Comparison of ENCODE assay signal across 21 cellular contexts in genomic region chr9:25350011-25350410, GRCh38.
DNase-seq lines count a peak whose midpoint lies in the region; ATAC-seq and TF ChIP-seq lines count a peak whose summit lies in the region.
"Had no signal": no experiment of that assay in that cellular context is flagged by ENCODE, and none has a peak within 500 bp of the region (broad histone marks: within the 10 kb centered on the region; RNA-seq: fewer than 3 reads in every experiment).

No MANE protein-coding gene starts in this region.

- peak; percentile 32; the same call in 1 of the 2 replicates for TF ChIP-seq CTCF in OCI-LY1 (IDR thresholded peaks at IDR 0.05; ENCODE audit: low read length)
- no peak for TF ChIP-seq CTCF in neural cell (IDR thresholded peaks at IDR 0.05; ENCODE audit: poor library complexity, severe bottlenecking)
- no peak for TF ChIP-seq CTCF in omental fat pad (IDR thresholded peaks at IDR 0.05)

- TF ChIP-seq RAD21 in neural cell (conservative IDR thresholded peaks at IDR 0.05) = peak; percentile 22

- H3K4me3 ChIP-seq in OCI-LY1 (ENCODE audit: low read depth, low read length, poor library complexity, severe bottlenecking) (no peak overlapping the region), neural cell (ENCODE audit: low read length) (no peak overlapping the region)
- H3K4me3 ChIP-seq: coronary artery, left lung, mucosa of descending colon had no signal

- H3K4me1 ChIP-seq in OCI-LY1 (ENCODE audit: insufficient read depth, low read length, severe bottlenecking) = no peaks in the 10 kb centered on the region
- H3K4me1 ChIP-seq: left lung had no signal

- ATAC-seq in omental fat pad (ENCODE audit: low FRiP score) (no peak), T-cell (replicated peaks in 1 of 4) (no peak), GM21526 (IDR thresholded peaks at IDR 0.05; ENCODE audit: low FRiP score, unreplicated experiment) (no peak)
- ATAC-seq: left lung, mucosa of descending colon, right cardiac atrium had no signal

- H3K9me2 ChIP-seq in OCI-LY1 (ENCODE audit: low read depth, low read length) (no peaks in the 10 kb centered on the region), neural cell (ENCODE audit: insufficient read depth, low read length) (no peaks in the 10 kb centered on the region)

- POLR2A ChIA-PET in T-cell (lab: Charles Lee) = interaction anchor here in 1 of 2 donors (0.7 kb wide), 1 partner anchor 989 kb away, joined by 5 read pairs; no protein-coding TSS in a partner anchor

- H3K27ac Mint-ChIP-seq in T-cell = no peak overlapping the region
- H3K27ac Mint-ChIP-seq: activated CD4-positive, alpha-beta memory T cell treated with anti-CD3 and anti-CD28 coated beads, Interleukin-2, amount 10 ng/mL, durations not matched to agents 7 days and 5 days; activated naive CD8-positive, alpha-beta T cell; activated T-cell treated with anti-CD3 and anti-CD28 coated beads, Interleukin-2, amount 50 U/mL, for 24 hours; CD8-positive, alpha-beta memory T cell; stimulated activated naive CD8-positive, alpha-beta T cell treated with anti-CD3 and anti-CD28 coated beads, Interleukin-15, Interleukin-2, amounts not matched to agents 100 ng/mL and 50 ng/mL, for 24 hours; T-helper 1 cell treated with Interleukin-12 subunit alpha and Interleukin-12 subunit beta and Interleukin-4 antibody, amounts not matched to agents 30 μg/mL and 1 μg/mL, for 36 hours had no signal

- CTCF ChIA-PET in T-cell (lab: Charles Lee) = no interaction called here

- no peak for TF ChIP-seq EP300 in neural cell (conservative IDR thresholded peaks at IDR 0.05; ENCODE audit: poor library complexity, severe bottlenecking)

- H3K27me3 Mint-ChIP-seq in T-cell = no peaks in the 10 kb centered on the region
- H3K27me3 Mint-ChIP-seq: activated CD4-positive, alpha-beta memory T cell treated with anti-CD3 and anti-CD28 coated beads, Interleukin-2, amount 10 ng/mL, durations not matched to agents 7 days and 5 days; activated naive CD8-positive, alpha-beta T cell; activated T-cell treated with anti-CD3 and anti-CD28 coated beads, Interleukin-2, amount 50 U/mL, for 24 hours; CD8-positive, alpha-beta memory T cell; stimulated activated naive CD8-positive, alpha-beta T cell treated with anti-CD3 and anti-CD28 coated beads, Interleukin-15, Interleukin-2, amounts not matched to agents 100 ng/mL and 50 ng/mL, for 24 hours had no signal

- DNase-seq in NCI-H2196 (lab: John Stamatoyannopoulos, UW; ENCODE audit: unreplicated experiment) (peak; percentile 1), NCI-H2196 treated with DMSO at 0.1 percent for 48 hours (lab: John Stamatoyannopoulos, UW; ENCODE audit: unreplicated experiment) (no peak), HT1080 (ENCODE audit: low read depth) (peak; percentile 32), omental fat pad (ENCODE audit: low spot score) (no peak), T-cell (no peak)
- DNase-seq: activated CD4-positive, alpha-beta memory T cell treated with anti-CD3 and anti-CD28 coated beads, Interleukin-2, amount 10 ng/mL, durations not matched to agents 7 days and 5 days; activated T-cell treated with anti-CD3 and anti-CD28 coated beads, Interleukin-2, amount 50 U/mL, for 24 hours; brain microvascular endothelial cell; CD8-positive, alpha-beta memory T cell; left lung; mucosa of descending colon; NCI-H1105; NCI-H510A treated with DMSO at 0.1 percent for 48 hours; right cardiac atrium had no signal

- H3K9ac ChIP-seq in OCI-LY1 (ENCODE audit: low read length) (no peak overlapping the region), neural cell (ENCODE audit: low read length) (no peak overlapping the region)

- H3K36me3 Mint-ChIP-seq in T-cell = no peaks in the 10 kb centered on the region
- H3K36me3 Mint-ChIP-seq: activated naive CD8-positive, alpha-beta T cell; CD8-positive, alpha-beta memory T cell had no signal

- no peaks in the 10 kb centered on the region for H3K9me3 ChIP-seq in OCI-LY1 (ENCODE audit: low read length)
- no peaks in the 10 kb centered on the region for H3K9me3 ChIP-seq in neural cell (ENCODE audit: low read length)
- H3K9me3 ChIP-seq: left lung, mucosa of descending colon had no signal

- H3K4me3 Mint-ChIP-seq in T-cell = no peak overlapping the region
- H3K4me3 Mint-ChIP-seq: activated CD4-positive, alpha-beta memory T cell treated with anti-CD3 and anti-CD28 coated beads, Interleukin-2, amount 10 ng/mL, durations not matched to agents 7 days and 5 days; activated naive CD8-positive, alpha-beta T cell; activated T-cell treated with anti-CD3 and anti-CD28 coated beads, Interleukin-2, amount 50 U/mL, for 24 hours; CD8-positive, alpha-beta memory T cell; stimulated activated naive CD8-positive, alpha-beta T cell treated with anti-CD3 and anti-CD28 coated beads, Interleukin-15, Interleukin-2, amounts not matched to agents 100 ng/mL and 50 ng/mL, for 24 hours; T-helper 1 cell treated with Interleukin-12 subunit alpha and Interleukin-12 subunit beta and Interleukin-4 antibody, amounts not matched to agents 30 μg/mL and 1 μg/mL, for 36 hours had no signal

- H4K20me1 ChIP-seq in OCI-LY1 (ENCODE audit: insufficient read depth, low read length) (no peaks in the 10 kb centered on the region), neural cell (ENCODE audit: insufficient read depth) (no peaks in the 10 kb centered on the region)

- H3K27ac ChIP-seq in OCI-LY1 (ENCODE audit: low read depth, low read length, poor library complexity, severe bottlenecking) (no peak overlapping the region), neural cell (ENCODE audit: low read length) (no peak overlapping the region)
- H3K27ac ChIP-seq: brain microvascular endothelial cell, coronary artery, left lung had no signal

- H3K79me2 ChIP-seq in OCI-LY1 (ENCODE audit: insufficient read depth, low read length) (no peaks in the 10 kb centered on the region), neural cell (replicated peaks; ENCODE audit: insufficient read depth, low read length) (no peaks in the 10 kb centered on the region)

- H3K9me3 Mint-ChIP-seq in T-cell = peaks cover 0 to 12% (median 6%) of the 10 kb centered on the region in 3 donors
- H3K9me3 Mint-ChIP-seq: activated CD4-positive, alpha-beta memory T cell treated with anti-CD3 and anti-CD28 coated beads, Interleukin-2, amount 10 ng/mL, durations not matched to agents 7 days and 5 days; stimulated activated naive CD8-positive, alpha-beta T cell treated with anti-CD3 and anti-CD28 coated beads, Interleukin-15, Interleukin-2, amounts not matched to agents 100 ng/mL and 50 ng/mL, for 24 hours had no signal

- H3F3A ChIP-seq in OCI-LY1 (ENCODE audit: insufficient read depth, low read length) (no peaks in the 10 kb centered on the region), neural cell (ENCODE audit: insufficient read depth, low read length, poor library complexity, severe bottlenecking) (no peaks in the 10 kb centered on the region)

- no peaks in the 10 kb centered on the region for H3K36me3 ChIP-seq in OCI-LY1 (ENCODE audit: insufficient read depth, low read length)
- no peaks in the 10 kb centered on the region for H3K36me3 ChIP-seq in neural cell (ENCODE audit: insufficient read depth, low read length)
- H3K36me3 ChIP-seq: brain microvascular endothelial cell, left lung had no signal

- H3K4me2 ChIP-seq in OCI-LY1 (ENCODE audit: low read length) (no peak overlapping the region), neural cell (ENCODE audit: low read length) (no peak overlapping the region)

- no peak overlapping the region for H2AFZ ChIP-seq in OCI-LY1 (ENCODE audit: low read length)
- H2AFZ ChIP-seq in neural cell (ENCODE audit: low read depth, low read length) = no peak overlapping the region

- H3K27me3 ChIP-seq in OCI-LY1 (ENCODE audit: insufficient read depth, low read length) (no peaks in the 10 kb centered on the region), neural cell (ENCODE audit: insufficient read depth, low read depth, low read length) (no peaks in the 10 kb centered on the region)
- H3K27me3 ChIP-seq: brain microvascular endothelial cell, left lung had no signal

- no peaks in the 10 kb centered on the region for H3K4me1 Mint-ChIP-seq in T-cell
- H3K4me1 Mint-ChIP-seq: activated CD4-positive, alpha-beta memory T cell treated with anti-CD3 and anti-CD28 coated beads, Interleukin-2, amount 10 ng/mL, durations not matched to agents 7 days and 5 days; CD8-positive, alpha-beta memory T cell had no signal

TF ChIP-seq in neural cell, 6 proteins besides CTCF, POLR2A, EP300 and RAD21:
- no peak for TF ChIP-seq POLR2AphosphoS5 (IDR thresholded peaks at IDR 0.05)
- peak; percentile 31 for TF ChIP-seq SMC3 (conservative IDR thresholded peaks at IDR 0.05; ENCODE audit: poor library complexity)
TF ChIP-seq in neural cell: peak in this region for 1.

Comparison
In these comparisons a context has a peak if more than half of its experiments do, and no peak if none do; other contexts are left out.
1. DNase-seq: peak in NCI-H2196 (single experiment) and HT1080 (single experiment); none in NCI-H2196 treated with DMSO at 0.1 percent for 48 hours (single experiment), omental fat pad (single experiment) and T-cell (0 of 34).